Comparison of ENCODE assay signal across 23 cellular contexts in genomic region chr10:131955591-131956340, GRCh38. TPM values are rescaled to one million over a fixed set of nuclear protein-coding genes. Genes with fewer than 3 reads are reported as not detected.
DNase-seq lines count a peak whose midpoint lies in the region; ATAC-seq and TF ChIP-seq lines count a peak whose summit lies in the region.
"Had no signal": no experiment of that assay in that cellular context is flagged by ENCODE, and none has a peak within 500 bp of the region (broad histone marks: within the 10 kb centered on the region; RNA-seq: fewer than 3 reads in every experiment).

No MANE protein-coding gene starts in this region.

- peaks cover 2 to 19% of the 10 kb centered on the region in 2 experiments for H3K79me1 ChIP-seq in IMR-90 (ENCODE audit: low read depth in 1 of 2, low read length in 2 of 2)

- H3K9me1 ChIP-seq in IMR-90 (ENCODE audit: insufficient read depth, low read length): no peaks in the 10 kb centered on the region; the same call in 1 of the 2 replicates

- no peak overlapping the region for H2AK5ac ChIP-seq in IMR-90 (ENCODE audit: low read depth, low read length)

- ATAC-seq in IMR-90 (ENCODE audit: low read depth) (no peak), HG02938 (IDR thresholded peaks at IDR 0.05; ENCODE audit: unreplicated experiment) (no peak)
- ATAC-seq: A549 had no signal

- dilution Hi-C loops in IMR-90 (cut with HindIII; ENCODE audit: low sequenced_read_pairs, unreplicated experiment): no loop called here
- dilution Hi-C loops in mammary epithelial cell (cut with HindIII; ENCODE audit: low sequenced_read_pairs): no loop called here

- H3K4me3 ChIP-seq in IMR-90 (ENCODE audit: insufficient read depth, low read depth, low read length) (no peak overlapping the region), mammary epithelial cell (replicated peaks in 1 of 3; ENCODE audit: insufficient read depth in 1 of 3, low read depth in 2 of 3, low read length in 3 of 3) (no peak overlapping the region), sigmoid colon (no peak overlapping the region)
- H3K4me3 ChIP-seq: A549, SJSA1 had no signal

- no peak overlapping the region for H2BK120ac ChIP-seq in IMR-90 (ENCODE audit: low read depth, low read length)

- TF ChIP-seq POLR2A in IMR-90 (IDR thresholded peaks at IDR 0.05; ENCODE audit: low read depth, low read length): no peak
- no peak for TF ChIP-seq POLR2A in sigmoid colon (IDR thresholded peaks at IDR 0.05)

- 95% methylated on average over 4 of the region's 38 CpGs; no CpG with 5 or more reads in 1 of the 2 experiments for WGBS in IMR-90 (ENCODE audit: extremely low coverage in 2 of 2, insufficient read length in 1 of 2), 2 experiments
- 97% methylated on average over 24 of the region's 38 CpGs for WGBS in mammary epithelial cell (ENCODE audit: low coverage, missing lambda C conversion rate)
- 96 to 98% methylated on average over 38 of the region's 38 CpGs for WGBS in sigmoid colon, 2 donors

- no peak overlapping the region for H3K27ac ChIP-seq in IMR-90 (ENCODE audit: insufficient read depth, low read length)
- H3K27ac ChIP-seq in mammary epithelial cell (ENCODE audit: insufficient read depth, low read depth, low read length): no peak overlapping the region
- no peak overlapping the region for H3K27ac ChIP-seq in sigmoid colon
- H3K27ac ChIP-seq: A549, RWPE1, SJSA1 had no signal

- BruUV-seq in IMR-90 (replicated peaks; lab: Mats Ljungman, UMichigan) (TSS peak; percentile 57), mammary epithelial cell (replicated peaks; lab: Mats Ljungman, UMichigan) (TSS peak; percentile 66)

- no peak overlapping the region for H2BK15ac ChIP-seq in IMR-90 (ENCODE audit: low read depth, low read length)

- H3K36me3 ChIP-seq in IMR-90 (ENCODE audit: control insufficient read depth, insufficient read depth, low read length) (peaks cover 35% of the 10 kb centered on the region), mammary epithelial cell (ENCODE audit: insufficient read depth, low read length) (peaks cover 17% of the 10 kb centered on the region), sigmoid colon (peaks cover 6 to 68% (median 20%) of the 10 kb centered on the region in 4 donors)

- TF ChIP-seq EP300 in sigmoid colon (IDR thresholded peaks at IDR 0.05): no peak

- no peak overlapping the region for H3K14ac ChIP-seq in IMR-90 (replicated peaks; ENCODE audit: low read depth, low read length)

- H3K4ac ChIP-seq in IMR-90 (ENCODE audit: low read depth, low read length): no peak overlapping the region

- intact Hi-C loops in IMR-90 (cut with micrococcal nuclease): no loop called here
- intact Hi-C loops in mammary epithelial cell (cut with micrococcal nuclease): no loop called here
- intact Hi-C loops in sigmoid colon (cut with DNase I): no loop called here

- TF ChIP-seq CTCF in IMR-90 (conservative IDR thresholded peaks at IDR 0.05; ENCODE audit: low read depth, low read length): no peak
- no peak for TF ChIP-seq CTCF in mammary epithelial cell (conservative IDR thresholded peaks at IDR 0.05 in 1 of 2, IDR thresholded peaks at IDR 0.05 in 1 of 2; ENCODE audit: extremely low read depth in 1 of 2, insufficient read depth in 1 of 2, low read depth in 1 of 2, low read length in 2 of 2)
- no peak for TF ChIP-seq CTCF in sigmoid colon (IDR thresholded peaks at IDR 0.05)

- TF ChIP-seq RAD21 in IMR-90 (IDR thresholded peaks at IDR 0.05; ENCODE audit: low read length): no peak

- H3K9me3 ChIP-seq in IMR-90 (ENCODE audit: control insufficient read depth, insufficient read depth, low read length): no peaks in the 10 kb centered on the region
- no peaks in the 10 kb centered on the region for H3K9me3 ChIP-seq in mammary epithelial cell (replicated peaks; ENCODE audit: insufficient read depth, low read length)
- H3K9me3 ChIP-seq in sigmoid colon: no peaks in the 10 kb centered on the region
- H3K9me3 ChIP-seq: A549, SJSA1 had no signal

- POLR2A ChIA-PET in IMR-90 (lab: Charles Lee; ENCODE audit: unreplicated experiment): no interaction called here

- DNase-seq in activated effector memory CD4-positive, alpha-beta T cell treated with anti-CD3 and anti-CD28 coated beads, Interleukin-2, amount 50 U/mL, for 16 hours: peak; percentile 37
- no peak for DNase-seq in activated effector memory CD4-positive, alpha-beta T cell treated with Interleukin-2 at 50 U/mL for 16 hours
- no peak for DNase-seq in IMR-90
- no peak for DNase-seq in mammary epithelial cell
- peak; percentile 51 for DNase-seq in sigmoid colon
- DNase-seq in NCI-H1105 treated with DMSO at 0.1 percent for 48 hours (lab: John Stamatoyannopoulos, UW): no peak
- DNase-seq in NCI-H2171 (lab: John Stamatoyannopoulos, UW): no peak
- DNase-seq: C1 segment of cervical spinal cord; DMS153; EL; HFFc6; Karpas-422; NCI-H1105; NCI-H1694 treated with DMSO at 0.1 percent for 48 hours; NCI-H2107; NCI-H446; NCI-H69; NK-92 treated with Interleukin-12 subunit alpha and Interleukin-12 subunit beta, amount 100 ng/mL, for 24 hours; OCI-M1 had no signal

- H3K4me1 ChIP-seq in IMR-90 (ENCODE audit: control insufficient read depth, insufficient read depth, low read length) (no peaks in the 10 kb centered on the region), mammary epithelial cell (ENCODE audit: insufficient read depth, low read length) (no peaks in the 10 kb centered on the region), sigmoid colon (no peaks in the 10 kb centered on the region)
- H3K4me1 ChIP-seq: A549, SJSA1 had no signal

- CTCF ChIA-PET in IMR-90 (lab: Yijun Ruan, JAX): no interaction called here
- CTCF ChIA-PET in mammary epithelial cell (lab: Charles Lee; ENCODE audit: low non-redundant PET): no interaction called here

- no peak overlapping the region for H3K18ac ChIP-seq in IMR-90 (ENCODE audit: low read depth, low read length)

- H3K9ac ChIP-seq in IMR-90 (ENCODE audit: low read depth, low read length) (no peak overlapping the region), mammary epithelial cell (ENCODE audit: insufficient read depth, low read length) (no peak overlapping the region)

- H3K56ac ChIP-seq in IMR-90 (ENCODE audit: extremely low read depth, insufficient read depth, low read length): no peak overlapping the region

- H2AK9ac ChIP-seq in IMR-90 (replicated peaks; ENCODE audit: low read depth, low read length, poor library complexity): no peak overlapping the region

- H3K79me2 ChIP-seq in mammary epithelial cell (ENCODE audit: insufficient read depth, low read length): peaks cover 30% of the 10 kb centered on the region

- no peak overlapping the region for H3K23ac ChIP-seq in IMR-90 (ENCODE audit: low read depth, low read length)

- H3K27me3 ChIP-seq in IMR-90 (ENCODE audit: control insufficient read depth, insufficient read depth, low read length): no peaks in the 10 kb centered on the region
- H3K27me3 ChIP-seq in mammary epithelial cell (ENCODE audit: insufficient read depth, low read length): no peaks in the 10 kb centered on the region
- no peaks in the 10 kb centered on the region for H3K27me3 ChIP-seq in sigmoid colon
- H3K27me3 ChIP-seq: SJSA1 had no signal

- H4K91ac ChIP-seq in IMR-90 (ENCODE audit: insufficient read depth, low read depth, low read length): no peak overlapping the region

- no peak overlapping the region for H3K4me2 ChIP-seq in IMR-90 (ENCODE audit: low read depth, low read length)
- no peak overlapping the region for H3K4me2 ChIP-seq in mammary epithelial cell (ENCODE audit: insufficient read depth, low read depth, low read length)
- H3K4me2 ChIP-seq: A549 had no signal

- no peak overlapping the region for H2BK20ac ChIP-seq in IMR-90 (ENCODE audit: low read depth, low read length)

- H2AFZ ChIP-seq in IMR-90 (replicated peaks; ENCODE audit: low read length, poor library complexity): no peak overlapping the region
- H2AFZ ChIP-seq in mammary epithelial cell (ENCODE audit: low read depth, low read length): no peak overlapping the region

- H2BK5ac ChIP-seq in IMR-90 (ENCODE audit: low read depth, low read length, poor library complexity, severe bottlenecking): no peak overlapping the region

- H4K20me1 ChIP-seq in IMR-90 (ENCODE audit: insufficient read depth, low read length) (peaks cover 6% of the 10 kb centered on the region), mammary epithelial cell (ENCODE audit: insufficient read depth, low read length) (no peaks in the 10 kb centered on the region)

- in situ Hi-C loops in IMR-90 (cut with MboI; ENCODE audit: low sequenced_read_pairs) (no loop called here), mammary epithelial cell (cut with MboI; ENCODE audit: low sequenced_read_pairs in 2 of 2) (no loop called here)

- H4K8ac ChIP-seq in IMR-90 (ENCODE audit: low read depth in 2 of 2, low read length in 2 of 2): no peak overlapping the region

- no peak overlapping the region for H4K5ac ChIP-seq in IMR-90 (ENCODE audit: low read depth, low read length)

TF ChIP-seq in IMR-90, 13 proteins besides CTCF, POLR2A, EP300 and RAD21 (continues in another document):
- TF ChIP-seq ELK1 (IDR thresholded peaks at IDR 0.05; ENCODE audit: borderline replicate concordance, low read depth, low read length): no peak
- no peak for TF ChIP-seq NFE2L2 (IDR thresholded peaks at IDR 0.05; ENCODE audit: low read depth, low read length)
- no peak for TF ChIP-seq SMC3 (IDR thresholded peaks at IDR 0.05; ENCODE audit: low read depth, low read length)

RNA-seq across cellular contexts. Expression of gene BNIP3, which starts 26.0 kb away (rescaled TPM):
- 134 and 252 TPM in 2 replicates for total RNA-seq in IMR-90 (2012; rRNA removed)
- polyA plus RNA-seq in IMR-90 (2012; rRNA removed): 181 and 211 TPM in 2 replicates
- 221 and 286 TPM in 2 replicates for polyA plus RNA-seq in IMR-90 (2012; cell fraction: cytosol; rRNA removed)
- 248 and 274 TPM in 2 replicates for polyA plus RNA-seq in IMR-90 (2012; cell fraction: nucleus; rRNA removed; ENCODE audit: low replicate concordance)
- total RNA-seq in mammary epithelial cell: 10 to 100 TPM; 50.8 to 65.2 TPM
- 102 TPM for polyA plus RNA-seq in mammary epithelial cell
- polyA minus RNA-seq in mammary epithelial cell: 55.5 TPM
- total RNA-seq in sigmoid colon: 100 to 1,000 TPM in 2 of 4 donors, 10 to 100 TPM in 2; 55.9 to 125 (median 95.4) TPM
- polyA plus RNA-seq in sigmoid colon: 10 to 100 TPM in 2 of 3 donors, 1 to 10 TPM in 1; 3.9 to 11.7 (median 10.8) TPM

RNA-seq across cellular contexts. Expression of gene PPP2R2D, which starts 55.0 kb away (rescaled TPM):
- total RNA-seq in IMR-90 (2012; rRNA removed): 21.1 and 23.8 TPM in 2 replicates
- polyA plus RNA-seq in IMR-90 (2012; rRNA removed): 22.8 and 23.3 TPM in 2 replicates
- 16.2 and 18.1 TPM in 2 replicates for polyA plus RNA-seq in IMR-90 (2012; cell fraction: cytosol; rRNA removed)
- polyA plus RNA-seq in IMR-90 (2012; cell fraction: nucleus; rRNA removed; ENCODE audit: low replicate concordance): 34.7 and 54.8 TPM in 2 replicates
- total RNA-seq in mammary epithelial cell: 10 to 100 TPM; 33.7 to 36.5 TPM
- 42.4 TPM for polyA plus RNA-seq in mammary epithelial cell
- polyA minus RNA-seq in mammary epithelial cell: 63.3 TPM
- total RNA-seq in sigmoid colon: 10 to 100 TPM; 22.7 to 44.0 (median 34.6) TPM
- 10 to 100 TPM; 18.4 to 23.8 (median 22.8) TPM for polyA plus RNA-seq in sigmoid colon

Comparison
In these comparisons a context has a peak if more than half of its experiments do, and no peak if none do; other contexts are left out.
1. DNase-seq: peak in activated effector memory CD4-positive, alpha-beta T cell treated with anti-CD3 and anti-CD28 coated beads, Interleukin-2, amount 50 U/mL, for 16 hours (single experiment) and sigmoid colon (single experiment); none in activated effector memory CD4-positive, alpha-beta T cell treated with Interleukin-2 at 50 U/mL for 16 hours (single experiment), IMR-90 (single experiment), mammary epithelial cell (single experiment), NCI-H1105 treated with DMSO at 0.1 percent for 48 hours (single experiment) and NCI-H2171 (single experiment).